Comparison of ENCODE assay signal across 8 cellular contexts in genomic region chr13:19818223-19818842, GRCh38. TPM values are rescaled to one million over a fixed set of nuclear protein-coding genes. Genes with fewer than 3 reads are reported as not detected.
A peak's percentile ranks its signal among the peaks of the same experiment; 100 is the strongest.
DNase-seq lines count a peak whose midpoint lies in the region; ATAC-seq, FAIRE-seq and TF ChIP-seq lines count a peak whose summit lies in the region.

No MANE protein-coding gene starts in this region.

- no peaks in the 10 kb centered on the region for H3K79me1 ChIP-seq in mesendoderm (ENCODE audit: low read length)

- H3K27me3 ChIP-seq in mesendoderm (ENCODE audit: insufficient read depth, low read length, poor library complexity), result no peaks in the 10 kb centered on the region

- no peak overlapping the region for H4K8ac ChIP-seq in mesendoderm (ENCODE audit: low read depth, low read length)

- no peak for FAIRE-seq in urothelium cell line (lab: Jason Lieb, UNC)

- no peak overlapping the region for H2BK15ac ChIP-seq in mesendoderm (replicated peaks; ENCODE audit: low read depth)

- H3K79me2 ChIP-seq in mesendoderm (ENCODE audit: control insufficient read depth, insufficient read depth, low read length), result no peaks in the 10 kb centered on the region

- H4K5ac ChIP-seq in mesendoderm (ENCODE audit: low read length), result no peak overlapping the region

- DNase-seq in GM12864 (ENCODE audit: low read depth) (no peak), choroid plexus epithelial cell (ENCODE audit: low read depth) (peak; percentile 50), mesendoderm (peak; percentile 85), urothelium cell line (ENCODE audit: low spot score) (peak; percentile 5), NCI-H345 treated with DMSO at 0.1 percent for 48 hours (lab: John Stamatoyannopoulos, UW; ENCODE audit: unreplicated experiment) (no peak), hippocampal formation (lab: John Stamatoyannopoulos, UW) (no peak)

- no peak overlapping the region for H3K9ac ChIP-seq in mesendoderm (ENCODE audit: low read length)

- no peak overlapping the region for H3K4ac ChIP-seq in mesendoderm (ENCODE audit: low read depth, low read length)

- no peak overlapping the region for H3K23ac ChIP-seq in mesendoderm (ENCODE audit: low read length)

- peak; percentile 36 for TF ChIP-seq CTCF in GM12864 (IDR thresholded peaks at IDR 0.05; ENCODE audit: low read depth, low read length, missing control alignments)
- peak; percentile 51; the same call in 1 of the 2 replicates for TF ChIP-seq CTCF in VCaP (conservative IDR thresholded peaks at IDR 0.05)
- TF ChIP-seq CTCF in choroid plexus epithelial cell (conservative IDR thresholded peaks at IDR 0.05; ENCODE audit: low read depth, low read length), result peak; percentile 72

- no peak overlapping the region for H3K56ac ChIP-seq in mesendoderm (ENCODE audit: low read length)

- H3K27ac ChIP-seq in VCaP, result no peak overlapping the region
- no peak overlapping the region for H3K27ac ChIP-seq in mesendoderm (ENCODE audit: low read depth, low read length)

- WGBS in mesendoderm (ENCODE audit: extremely low coverage, insufficient coverage, low lambda C conversion rate), result 100% methylated on average over 1 of the region's 27 CpGs

- peaks cover 4% of the 10 kb centered on the region for H3K36me3 ChIP-seq in mesendoderm (ENCODE audit: control insufficient read depth, insufficient read depth, low read length)

- H3K4me3 ChIP-seq in GM12864 (ENCODE audit: low read depth, low read length) (no peak overlapping the region), choroid plexus epithelial cell (ENCODE audit: low read depth, low read length) (no peak overlapping the region), mesendoderm (ENCODE audit: low read length) (no peak overlapping the region)

- no peak overlapping the region for H2AK5ac ChIP-seq in mesendoderm (ENCODE audit: low read length)

- no peak overlapping the region for H3K18ac ChIP-seq in mesendoderm (ENCODE audit: low read length)

- ATAC-seq in GM21786 (IDR thresholded peaks at IDR 0.05; ENCODE audit: unreplicated experiment), result no peak

- H2BK120ac ChIP-seq in mesendoderm (ENCODE audit: low read depth, low read length), result no peak overlapping the region

- H2BK5ac ChIP-seq in mesendoderm (ENCODE audit: low read length), result no peak overlapping the region

- H3K4me2 ChIP-seq in mesendoderm (ENCODE audit: low read length), result no peak overlapping the region

- no peaks in the 10 kb centered on the region for H3K4me1 ChIP-seq in mesendoderm (ENCODE audit: control insufficient read depth, low read depth, low read length)

RNA-seq across cellular contexts. Expression of gene PSPC1, which starts 35.6 kb away (rescaled TPM):
- polyA plus RNA-seq in mesendoderm (2013, experiment 1 of 2), result 77.5 TPM
- polyA plus RNA-seq in mesendoderm (2013, experiment 2 of 2), result 76.7 TPM

RNA-seq across cellular contexts. Expression of gene ZMYM5, which starts 45.1 kb away (rescaled TPM):
- polyA plus RNA-seq in mesendoderm (2013, experiment 1 of 2), result 8.9 TPM
- 8.6 TPM for polyA plus RNA-seq in mesendoderm (2013, experiment 2 of 2)

Comparison
In these comparisons a context has a peak if more than half of its experiments do, and no peak if none do; other contexts are left out.
1. DNase-seq: peak in choroid plexus epithelial cell (single experiment), mesendoderm (single experiment) and urothelium cell line (single experiment); none in GM12864 (single experiment), NCI-H345 treated with DMSO at 0.1 percent for 48 hours (single experiment) and hippocampal formation (0 of 2).
2. Peak in every context shown above with its lines, with median percentiles within 50 percentile points of each other: CTCF ChIP-seq.